8 cellular contexts compared by ENCODE assay signal in the genomic region with DNA sequence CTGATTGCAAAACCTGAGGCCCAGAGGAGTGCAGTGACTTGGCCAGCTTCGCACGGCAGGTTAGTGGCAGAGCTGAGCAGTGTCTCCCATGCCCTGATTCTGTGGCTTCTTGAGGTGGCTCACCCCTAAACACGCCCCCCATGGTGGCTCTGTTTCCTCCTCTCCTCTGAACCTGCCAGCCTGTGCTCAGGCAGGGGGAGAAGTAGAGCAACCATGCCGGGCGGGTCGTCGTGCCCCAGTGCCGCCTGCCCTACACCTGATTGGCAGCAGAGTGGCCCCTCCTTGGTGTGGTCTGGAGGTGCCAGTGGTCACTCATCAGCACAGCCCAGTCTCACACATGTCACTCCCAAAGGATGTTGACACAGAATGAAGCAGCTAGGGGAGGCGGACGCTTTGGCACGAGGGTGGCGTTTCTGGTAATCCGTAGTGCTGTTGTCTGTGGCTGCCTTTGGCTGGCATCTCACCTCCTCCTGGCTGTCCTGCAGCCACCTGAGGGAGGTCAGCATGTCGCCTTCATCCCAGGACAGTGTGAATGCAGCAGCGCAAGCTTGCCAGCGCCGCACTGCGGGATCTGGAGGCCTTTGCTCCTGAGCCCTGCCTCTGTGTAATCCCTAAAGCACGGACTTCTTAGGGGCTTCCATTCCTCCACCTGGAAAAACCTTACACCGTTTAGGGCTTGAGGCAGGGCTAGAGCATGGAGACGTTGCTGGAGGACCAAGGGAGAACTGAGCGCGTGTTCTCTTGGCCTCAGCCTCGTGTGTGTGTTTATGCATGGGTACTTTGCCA.
DNase-seq lines count a peak whose midpoint lies in the region; ATAC-seq and TF ChIP-seq lines count a peak whose summit lies in the region.

No MANE protein-coding gene starts in this region.

- H3K36me3 ChIP-seq in osteoblast (ENCODE audit: insufficient read depth, low read length), result peaks cover 13% of the 10 kb centered on the region

- peak; percentile 70 for ATAC-seq in T-helper 17 cell
- ATAC-seq in GM21723 (IDR thresholded peaks at IDR 0.05; ENCODE audit: unreplicated experiment), result no peak

- H3K27ac Mint-ChIP-seq in T-helper 17 cell, result peak overlapping the region; percentile 99

- H3K4me3 Mint-ChIP-seq in T-helper 17 cell, result peak overlapping the region; percentile 87

- H2AFZ ChIP-seq in osteoblast (ENCODE audit: low read length), result no peak overlapping the region

- peaks cover 68% of the 10 kb centered on the region for H3K4me1 Mint-ChIP-seq in T-helper 17 cell

- H3K4me3 ChIP-seq in osteoblast (ENCODE audit: insufficient read depth, low read length), result no peak overlapping the region

- H3K4me1 ChIP-seq in osteoblast (ENCODE audit: insufficient read depth, low read length), result peaks cover 42% of the 10 kb centered on the region

- no peaks in the 10 kb centered on the region for H3K27me3 Mint-ChIP-seq in T-helper 17 cell

- TF ChIP-seq CTCF in osteoblast (IDR thresholded peaks at IDR 0.05; ENCODE audit: extremely low read depth, low read depth, low read length), result no peak

- H3K27ac ChIP-seq in osteoblast (ENCODE audit: low read depth, low read length), result peak overlapping the region; percentile 41

- in situ Hi-C loops in G401 (cut with HindIII; ENCODE audit: low sequenced_read_pairs), result no loop called here

- H3K4me2 ChIP-seq in osteoblast (ENCODE audit: insufficient read depth, low read length), result no peak overlapping the region

- H3K27me3 ChIP-seq in osteoblast (ENCODE audit: insufficient read depth, low read length), result no peaks in the 10 kb centered on the region

- H4K20me1 ChIP-seq in osteoblast (ENCODE audit: insufficient read depth, low read length), result peaks cover 75% of the 10 kb centered on the region

- H3K9me3 ChIP-seq in T-helper 17 cell (ENCODE audit: control insufficient read depth, low read length, poor library complexity, severe bottlenecking) (no peaks in the 10 kb centered on the region), osteoblast (ENCODE audit: low read depth, low read length) (no peaks in the 10 kb centered on the region)

- H3K36me3 Mint-ChIP-seq in T-helper 17 cell (ENCODE audit: low read depth), result no peaks in the 10 kb centered on the region

- peaks cover 97% of the 10 kb centered on the region for H3K79me2 ChIP-seq in osteoblast (ENCODE audit: insufficient read depth, low read length)

- DNase-seq in G401 (ENCODE audit: low spot score) (peak; percentile 82), T-helper 17 cell (peak in 1 of 3 donors; percentile 41), osteoblast (ENCODE audit: insufficient read length, low spot score, missing footprints) (no peak), NCI-H146 (lab: John Stamatoyannopoulos, UW) (no peak), cortex of kidney (lab: John Stamatoyannopoulos, UW) (no peak), NCI-H1436 treated with DMSO at 0.1 percent for 48 hours (lab: John Stamatoyannopoulos, UW) (no peak)
- DNase-seq in effector CD4-positive, alpha-beta T cell, result peak; percentile 38

Comparison
In these comparisons a context has a peak if more than half of its experiments do, and no peak if none do; other contexts are left out.
1. DNase-seq: peak in G401 (single experiment) and effector CD4-positive, alpha-beta T cell (single experiment); none in osteoblast (single experiment), NCI-H146 (single experiment), cortex of kidney (single experiment) and NCI-H1436 treated with DMSO at 0.1 percent for 48 hours (single experiment).